ENCODE assay signal across 25 cellular contexts in genomic region chr17:71615820-71616219, GRCh38.
"Had no signal": no experiment of that assay in that cellular context is flagged by ENCODE, and none has a peak within 500 bp of the region (broad histone marks: within the 10 kb centered on the region; RNA-seq: fewer than 3 reads in every experiment).

No MANE protein-coding gene starts in this region.

- H3K4me1 ChIP-seq: pancreas, prostate gland, right lobe of liver, sigmoid colon, thyroid gland, tibial nerve, upper lobe of left lung, vagina had no signal

- FAIRE-seq: pancreas, small intestine, urothelium cell line had no signal

- H3K36me3 ChIP-seq: neutrophil, pancreas, prostate gland, right lobe of liver, sigmoid colon, stomach, thoracic aorta, thyroid gland, tibial nerve, upper lobe of left lung, vagina had no signal

- H3K27ac ChIP-seq: neutrophil, pancreas, prostate gland, right lobe of liver, sigmoid colon, stomach, thoracic aorta, thyroid gland, tibial nerve, upper lobe of left lung, vagina had no signal

- H3K27me3 ChIP-seq: neutrophil, pancreas, right lobe of liver, sigmoid colon, stomach, thyroid gland, tibial nerve, upper lobe of left lung, vagina had no signal

- ATAC-seq: natural killer cell treated with Interleukin-12 subunit alpha and Interleukin-12 subunit beta and Interleukin-15 and Interleukin-18, amount 100 ng/mL, for 72 hours; pancreas; right cardiac atrium; right lobe of liver; stimulated activated effector memory CD8-positive, alpha-beta T cell treated with anti-CD3 and anti-CD28 coated beads, Interleukin-12 subunit alpha, Interleukin-12 subunit beta, amount 100 ng/mL, for 72 hours; stimulated activated naive B cell treated with anti-CD40 and anti-IgM and Interleukin-4, amounts not matched to agents 10 μg/mL and 1 μg/mL and 100 μg/mL, for 72 hours had no signal

- DNase-seq: nephron progenitor cell; nucleus accumbens; pancreas; right cardiac atrium; right lobe of liver; sigmoid colon; small intestine; stimulated activated CD4-positive, alpha-beta T cell treated with anti-CD3 and anti-CD28 coated beads, Interleukin-15, amount 100 ng/mL, for 24 hours; stimulated activated CD4-positive, alpha-beta T cell treated with anti-CD3 and anti-CD28 coated beads, Interleukin-2, amount 100 ng/mL, for 24 hours; stimulated activated CD4-positive, alpha-beta T cell treated with anti-CD3 and anti-CD28 coated beads, Interleukin-2, amount 100 ng/mL, for 48 hours; stimulated activated CD4-positive, alpha-beta T cell treated with anti-CD3 and anti-CD28 coated beads, Interleukin-4, amount 100 ng/mL, for 24 hours; stimulated activated naive B cell treated with anti-CD40 and anti-IgM and Interleukin-4, amounts not matched to agents 10 μg/mL and 1 μg/mL and 100 μg/mL, for 72 hours; stimulated activated naive CD4-positive, alpha-beta T cell treated with Interleukin-2 at 50 U/mL for 16 hours; stomach; thyroid gland; trophoblast cell; upper lobe of left lung had no signal

- H3K4me3 ChIP-seq: pancreas, prostate gland, right lobe of liver, sigmoid colon, stomach, thoracic aorta, thyroid gland, tibial nerve, upper lobe of left lung, vagina had no signal

- H3K9me3 ChIP-seq: neutrophil, pancreas, prostate gland, right lobe of liver, thoracic aorta, thyroid gland, vagina had no signal
